ENCODE assay signal across 1 cellular context in the genomic region with DNA sequence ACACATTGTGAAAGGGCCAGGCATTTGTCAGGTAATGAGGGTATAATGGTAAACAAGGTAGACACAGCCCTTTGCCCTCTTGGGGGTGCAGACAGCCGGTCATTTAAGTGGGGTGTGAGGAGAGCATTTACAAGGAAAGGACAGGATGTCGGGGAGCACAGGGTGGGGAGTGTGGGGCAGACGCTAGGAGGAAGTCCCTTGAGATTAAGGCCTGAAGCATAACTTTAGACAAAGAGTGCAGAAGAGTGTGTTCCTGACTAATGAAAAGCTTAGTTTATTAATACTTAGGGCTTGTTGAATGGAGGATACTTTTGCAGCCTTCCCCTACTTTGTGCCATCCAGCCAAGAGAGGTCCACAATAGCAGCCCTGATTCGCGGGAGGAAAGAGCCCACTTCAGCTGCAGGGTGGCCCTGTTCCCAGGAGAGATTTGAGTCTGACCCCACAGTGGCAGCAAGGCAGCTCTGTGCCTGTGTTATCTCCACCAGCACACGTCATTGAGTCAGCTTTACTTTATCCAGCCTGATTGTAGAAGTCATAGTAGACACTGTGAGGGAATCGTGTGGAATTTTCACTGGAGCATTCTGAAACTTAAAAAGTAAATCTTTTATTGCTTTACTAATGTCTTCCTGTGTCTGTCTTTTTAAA.
TF ChIP-seq lines count a peak whose summit lies in the region.

No MANE protein-coding gene starts in this region.

TF ChIP-seq in K562, 482 proteins besides CTCF, POLR2A, EP300 and RAD21 (continued from another document):
- TF ChIP-seq, protein P1, sequence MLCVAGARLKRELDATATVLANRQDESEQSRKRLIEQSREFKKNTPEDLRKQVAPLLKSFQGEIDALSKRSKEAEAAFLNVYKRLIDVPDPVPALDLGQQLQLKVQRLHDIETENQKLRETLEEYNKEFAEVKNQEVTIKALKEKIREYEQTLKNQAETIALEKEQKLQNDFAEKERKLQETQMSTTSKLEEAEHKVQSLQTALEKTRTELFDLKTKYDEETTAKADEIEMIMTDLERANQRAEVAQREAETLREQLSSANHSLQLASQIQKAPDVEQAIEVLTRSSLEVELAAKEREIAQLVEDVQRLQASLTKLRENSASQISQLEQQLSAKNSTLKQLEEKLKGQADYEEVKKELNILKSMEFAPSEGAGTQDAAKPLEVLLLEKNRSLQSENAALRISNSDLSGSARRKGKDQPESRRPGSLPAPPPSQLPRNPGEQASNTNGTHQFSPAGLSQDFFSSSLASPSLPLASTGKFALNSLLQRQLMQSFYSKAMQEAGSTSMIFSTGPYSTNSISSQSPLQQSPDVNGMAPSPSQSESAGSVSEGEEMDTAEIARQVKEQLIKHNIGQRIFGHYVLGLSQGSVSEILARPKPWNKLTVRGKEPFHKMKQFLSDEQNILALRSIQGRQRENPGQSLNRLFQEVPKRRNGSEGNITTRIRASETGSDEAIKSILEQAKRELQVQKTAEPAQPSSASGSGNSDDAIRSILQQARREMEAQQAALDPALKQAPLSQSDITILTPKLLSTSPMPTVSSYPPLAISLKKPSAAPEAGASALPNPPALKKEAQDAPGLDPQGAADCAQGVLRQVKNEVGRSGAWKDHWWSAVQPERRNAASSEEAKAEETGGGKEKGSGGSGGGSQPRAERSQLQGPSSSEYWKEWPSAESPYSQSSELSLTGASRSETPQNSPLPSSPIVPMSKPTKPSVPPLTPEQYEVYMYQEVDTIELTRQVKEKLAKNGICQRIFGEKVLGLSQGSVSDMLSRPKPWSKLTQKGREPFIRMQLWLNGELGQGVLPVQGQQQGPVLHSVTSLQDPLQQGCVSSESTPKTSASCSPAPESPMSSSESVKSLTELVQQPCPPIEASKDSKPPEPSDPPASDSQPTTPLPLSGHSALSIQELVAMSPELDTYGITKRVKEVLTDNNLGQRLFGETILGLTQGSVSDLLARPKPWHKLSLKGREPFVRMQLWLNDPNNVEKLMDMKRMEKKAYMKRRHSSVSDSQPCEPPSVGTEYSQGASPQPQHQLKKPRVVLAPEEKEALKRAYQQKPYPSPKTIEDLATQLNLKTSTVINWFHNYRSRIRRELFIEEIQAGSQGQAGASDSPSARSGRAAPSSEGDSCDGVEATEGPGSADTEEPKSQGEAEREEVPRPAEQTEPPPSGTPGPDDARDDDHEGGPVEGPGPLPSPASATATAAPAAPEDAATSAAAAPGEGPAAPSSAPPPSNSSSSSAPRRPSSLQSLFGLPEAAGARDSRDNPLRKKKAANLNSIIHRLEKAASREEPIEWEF (CRISPR knock-in tag; IDR thresholded peaks at IDR 0.05) = no peak
- peak; percentile 72 for TF ChIP-seq JUN (IDR thresholded peaks at IDR 0.05; ENCODE audit: borderline replicate concordance, low read depth, low read length)
- no peak for TF ChIP-seq JUN (CRISPR knock-in tag; IDR thresholded peaks at IDR 0.05; ENCODE audit: borderline replicate concordance)
- no peak for TF ChIP-seq RBM15 (IDR thresholded peaks at IDR 0.05; ENCODE audit: insufficient read depth, low read length)
- TF ChIP-seq NFRKB (IDR thresholded peaks at IDR 0.05; ENCODE audit: low read depth) = no peak
- TF ChIP-seq ZNF140 (CRISPR knock-in tag; IDR thresholded peaks at IDR 0.05) = no peak
- TF ChIP-seq ZNF3 (CRISPR knock-in tag; IDR thresholded peaks at IDR 0.05) = no peak
- TF ChIP-seq IFI16 (CRISPR knock-in tag; IDR thresholded peaks at IDR 0.05) = no peak
- TF ChIP-seq BACH1 (tag; IDR thresholded peaks at IDR 0.05) = no peak
- TF ChIP-seq, protein P2, sequence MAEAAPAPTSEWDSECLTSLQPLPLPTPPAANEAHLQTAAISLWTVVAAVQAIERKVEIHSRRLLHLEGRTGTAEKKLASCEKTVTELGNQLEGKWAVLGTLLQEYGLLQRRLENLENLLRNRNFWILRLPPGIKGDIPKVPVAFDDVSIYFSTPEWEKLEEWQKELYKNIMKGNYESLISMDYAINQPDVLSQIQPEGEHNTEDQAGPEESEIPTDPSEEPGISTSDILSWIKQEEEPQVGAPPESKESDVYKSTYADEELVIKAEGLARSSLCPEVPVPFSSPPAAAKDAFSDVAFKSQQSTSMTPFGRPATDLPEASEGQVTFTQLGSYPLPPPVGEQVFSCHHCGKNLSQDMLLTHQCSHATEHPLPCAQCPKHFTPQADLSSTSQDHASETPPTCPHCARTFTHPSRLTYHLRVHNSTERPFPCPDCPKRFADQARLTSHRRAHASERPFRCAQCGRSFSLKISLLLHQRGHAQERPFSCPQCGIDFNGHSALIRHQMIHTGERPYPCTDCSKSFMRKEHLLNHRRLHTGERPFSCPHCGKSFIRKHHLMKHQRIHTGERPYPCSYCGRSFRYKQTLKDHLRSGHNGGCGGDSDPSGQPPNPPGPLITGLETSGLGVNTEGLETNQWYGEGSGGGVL (CRISPR knock-in tag; IDR thresholded peaks at IDR 0.05) = no peak
- TF ChIP-seq HDAC6 (IDR thresholded peaks at IDR 0.05; ENCODE audit: low read depth, low read length) = no peak
- TF ChIP-seq MTA1 (IDR thresholded peaks at IDR 0.05; ENCODE audit: borderline replicate concordance) = peak; percentile 65
- 0 out of 2 replicates have a peak, but pooled peaks have one; percentile 16 for TF ChIP-seq ZNF766 (CRISPR knock-in tag; conservative IDR thresholded peaks at IDR 0.05)
- 0 out of 2 replicates have a peak, but pooled peaks have one; percentile 40 for TF ChIP-seq TRIM28 (IDR thresholded peaks at IDR 0.05)
- TF ChIP-seq ZNF316 (IDR thresholded peaks at IDR 0.05) = peak; percentile 35; the same call in 1 of the 2 replicates
- TF ChIP-seq KAT2B (IDR thresholded peaks at IDR 0.05; ENCODE audit: low read depth, low read length) = no peak
- no peak for TF ChIP-seq SRSF3 (IDR thresholded peaks at IDR 0.05; ENCODE audit: insufficient read depth, low read length)
- TF ChIP-seq, protein P3, sequence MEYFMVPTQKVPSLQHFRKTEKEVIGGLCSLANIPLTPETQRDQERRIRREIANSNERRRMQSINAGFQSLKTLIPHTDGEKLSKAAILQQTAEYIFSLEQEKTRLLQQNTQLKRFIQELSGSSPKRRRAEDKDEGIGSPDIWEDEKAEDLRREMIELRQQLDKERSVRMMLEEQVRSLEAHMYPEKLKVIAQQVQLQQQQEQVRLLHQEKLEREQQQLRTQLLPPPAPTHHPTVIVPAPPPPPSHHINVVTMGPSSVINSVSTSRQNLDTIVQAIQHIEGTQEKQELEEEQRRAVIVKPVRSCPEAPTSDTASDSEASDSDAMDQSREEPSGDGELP (CRISPR knock-in tag; IDR thresholded peaks at IDR 0.05; ENCODE audit: borderline replicate concordance) = peak; percentile 56
- no peak for TF ChIP-seq ZNF239 (CRISPR knock-in tag; IDR thresholded peaks at IDR 0.05)
- no peak for TF ChIP-seq NCOA2 (IDR thresholded peaks at IDR 0.05; ENCODE audit: partially characterized antibody in 2 of 2)
- TF ChIP-seq, protein P4, sequence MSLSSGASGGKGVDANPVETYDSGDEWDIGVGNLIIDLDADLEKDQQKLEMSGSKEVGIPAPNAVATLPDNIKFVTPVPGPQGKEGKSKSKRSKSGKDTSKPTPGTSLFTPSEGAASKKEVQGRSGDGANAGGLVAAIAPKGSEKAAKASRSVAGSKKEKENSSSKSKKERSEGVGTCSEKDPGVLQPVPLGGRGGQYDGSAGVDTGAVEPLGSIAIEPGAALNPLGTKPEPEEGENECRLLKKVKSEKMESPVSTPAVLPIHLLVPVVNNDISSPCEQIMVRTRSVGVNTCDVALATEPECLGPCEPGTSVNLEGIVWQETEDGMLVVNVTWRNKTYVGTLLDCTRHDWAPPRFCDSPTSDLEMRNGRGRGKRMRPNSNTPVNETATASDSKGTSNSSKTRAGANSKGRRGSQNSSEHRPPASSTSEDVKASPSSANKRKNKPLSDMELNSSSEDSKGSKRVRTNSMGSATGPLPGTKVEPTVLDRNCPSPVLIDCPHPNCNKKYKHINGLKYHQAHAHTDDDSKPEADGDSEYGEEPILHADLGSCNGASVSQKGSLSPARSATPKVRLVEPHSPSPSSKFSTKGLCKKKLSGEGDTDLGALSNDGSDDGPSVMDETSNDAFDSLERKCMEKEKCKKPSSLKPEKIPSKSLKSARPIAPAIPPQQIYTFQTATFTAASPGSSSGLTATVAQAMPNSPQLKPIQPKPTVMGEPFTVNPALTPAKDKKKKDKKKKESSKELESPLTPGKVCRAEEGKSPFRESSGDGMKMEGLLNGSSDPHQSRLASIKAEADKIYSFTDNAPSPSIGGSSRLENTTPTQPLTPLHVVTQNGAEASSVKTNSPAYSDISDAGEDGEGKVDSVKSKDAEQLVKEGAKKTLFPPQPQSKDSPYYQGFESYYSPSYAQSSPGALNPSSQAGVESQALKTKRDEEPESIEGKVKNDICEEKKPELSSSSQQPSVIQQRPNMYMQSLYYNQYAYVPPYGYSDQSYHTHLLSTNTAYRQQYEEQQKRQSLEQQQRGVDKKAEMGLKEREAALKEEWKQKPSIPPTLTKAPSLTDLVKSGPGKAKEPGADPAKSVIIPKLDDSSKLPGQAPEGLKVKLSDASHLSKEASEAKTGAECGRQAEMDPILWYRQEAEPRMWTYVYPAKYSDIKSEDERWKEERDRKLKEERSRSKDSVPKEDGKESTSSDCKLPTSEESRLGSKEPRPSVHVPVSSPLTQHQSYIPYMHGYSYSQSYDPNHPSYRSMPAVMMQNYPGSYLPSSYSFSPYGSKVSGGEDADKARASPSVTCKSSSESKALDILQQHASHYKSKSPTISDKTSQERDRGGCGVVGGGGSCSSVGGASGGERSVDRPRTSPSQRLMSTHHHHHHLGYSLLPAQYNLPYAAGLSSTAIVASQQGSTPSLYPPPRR (CRISPR knock-in tag; IDR thresholded peaks at IDR 0.05; ENCODE audit: borderline replicate concordance) = no peak
- TF ChIP-seq ZFX (CRISPR knock-in tag; IDR thresholded peaks at IDR 0.05) = peak; percentile 58; the same call in 1 of the 2 replicates
- TF ChIP-seq PRMT5 (CRISPR knock-in tag; IDR thresholded peaks at IDR 0.05) = no peak
- TF ChIP-seq ZNF561 (CRISPR knock-in tag; conservative IDR thresholded peaks at IDR 0.05) = no peak
- no peak; a peak in 2 of 4 replicates for TF ChIP-seq NRF1 (conservative IDR thresholded peaks at IDR 0.05 in 1 of 2, IDR thresholded peaks at IDR 0.05 in 1 of 2)
- no peak for TF ChIP-seq ZNF431 (CRISPR knock-in tag; IDR thresholded peaks at IDR 0.05)
- no peak for TF ChIP-seq GTF2A2 (tag; IDR thresholded peaks at IDR 0.05)
- TF ChIP-seq CREBBP (IDR thresholded peaks at IDR 0.05; ENCODE audit: low read depth, low read length) = no peak
- no peak for TF ChIP-seq RFX5 (IDR thresholded peaks at IDR 0.05; ENCODE audit: low read depth, low read length)
- no peak for TF ChIP-seq ZNF124 (CRISPR knock-in tag; IDR thresholded peaks at IDR 0.05)
- peak; percentile 32; the same call in 1 of the 2 replicates for TF ChIP-seq PHB2 (IDR thresholded peaks at IDR 0.05; ENCODE audit: low read depth)
- no peak for TF ChIP-seq MAFG (tag; conservative IDR thresholded peaks at IDR 0.05)
- TF ChIP-seq, protein P5, sequence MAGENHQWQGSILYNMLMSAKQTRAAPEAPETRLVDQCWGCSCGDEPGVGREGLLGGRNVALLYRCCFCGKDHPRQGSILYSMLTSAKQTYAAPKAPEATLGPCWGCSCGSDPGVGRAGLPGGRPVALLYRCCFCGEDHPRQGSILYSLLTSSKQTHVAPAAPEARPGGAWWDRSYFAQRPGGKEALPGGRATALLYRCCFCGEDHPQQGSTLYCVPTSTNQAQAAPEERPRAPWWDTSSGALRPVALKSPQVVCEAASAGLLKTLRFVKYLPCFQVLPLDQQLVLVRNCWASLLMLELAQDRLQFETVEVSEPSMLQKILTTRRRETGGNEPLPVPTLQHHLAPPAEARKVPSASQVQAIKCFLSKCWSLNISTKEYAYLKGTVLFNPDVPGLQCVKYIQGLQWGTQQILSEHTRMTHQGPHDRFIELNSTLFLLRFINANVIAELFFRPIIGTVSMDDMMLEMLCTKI (IDR thresholded peaks at IDR 0.05; ENCODE audit: partially characterized antibody) = no peak
- TF ChIP-seq SMC3 (conservative IDR thresholded peaks at IDR 0.05; ENCODE audit: insufficient read depth, low read depth, low read length) = 0 out of 2 replicates have a peak, but pooled peaks have one; percentile 2
- no peak for TF ChIP-seq TAF7 (tag; IDR thresholded peaks at IDR 0.05)
- TF ChIP-seq ETV6 (IDR thresholded peaks at IDR 0.05; ENCODE audit: borderline replicate concordance in 1 of 2, low read depth in 2 of 2, low read length in 1 of 2) = no peak
- TF ChIP-seq ETV6 (CRISPR knock-in tag; IDR thresholded peaks at IDR 0.05; ENCODE audit: borderline replicate concordance) = no peak
- TF ChIP-seq, protein P6, sequence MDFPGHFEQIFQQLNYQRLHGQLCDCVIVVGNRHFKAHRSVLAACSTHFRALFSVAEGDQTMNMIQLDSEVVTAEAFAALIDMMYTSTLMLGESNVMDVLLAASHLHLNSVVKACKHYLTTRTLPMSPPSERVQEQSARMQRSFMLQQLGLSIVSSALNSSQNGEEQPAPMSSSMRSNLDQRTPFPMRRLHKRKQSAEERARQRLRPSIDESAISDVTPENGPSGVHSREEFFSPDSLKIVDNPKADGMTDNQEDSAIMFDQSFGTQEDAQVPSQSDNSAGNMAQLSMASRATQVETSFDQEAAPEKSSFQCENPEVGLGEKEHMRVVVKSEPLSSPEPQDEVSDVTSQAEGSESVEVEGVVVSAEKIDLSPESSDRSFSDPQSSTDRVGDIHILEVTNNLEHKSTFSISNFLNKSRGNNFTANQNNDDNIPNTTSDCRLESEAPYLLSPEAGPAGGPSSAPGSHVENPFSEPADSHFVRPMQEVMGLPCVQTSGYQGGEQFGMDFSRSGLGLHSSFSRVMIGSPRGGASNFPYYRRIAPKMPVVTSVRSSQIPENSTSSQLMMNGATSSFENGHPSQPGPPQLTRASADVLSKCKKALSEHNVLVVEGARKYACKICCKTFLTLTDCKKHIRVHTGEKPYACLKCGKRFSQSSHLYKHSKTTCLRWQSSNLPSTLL (IDR thresholded peaks at IDR 0.05) = no peak
- TF ChIP-seq, protein P7, sequence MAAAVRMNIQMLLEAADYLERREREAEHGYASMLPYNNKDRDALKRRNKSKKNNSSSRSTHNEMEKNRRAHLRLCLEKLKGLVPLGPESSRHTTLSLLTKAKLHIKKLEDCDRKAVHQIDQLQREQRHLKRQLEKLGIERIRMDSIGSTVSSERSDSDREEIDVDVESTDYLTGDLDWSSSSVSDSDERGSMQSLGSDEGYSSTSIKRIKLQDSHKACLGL (CRISPR knock-in tag; IDR thresholded peaks at IDR 0.05; ENCODE audit: borderline replicate concordance, poor library complexity, severe bottlenecking) = no peak
- TF ChIP-seq HDAC2 (IDR thresholded peaks at IDR 0.05) = peak; percentile 86
- no peak for TF ChIP-seq MAFK (IDR thresholded peaks at IDR 0.05; ENCODE audit: low read length)
- no peak for TF ChIP-seq CEBPB (tag; IDR thresholded peaks at IDR 0.05)
- no peak for TF ChIP-seq XRCC5 (IDR thresholded peaks at IDR 0.05; ENCODE audit: low read depth, low read length)
- 0 out of 2 replicates have a peak, but pooled peaks have one; percentile 47 for TF ChIP-seq ZNF589 (CRISPR knock-in tag; IDR thresholded peaks at IDR 0.05; ENCODE audit: low read depth)
